ENCODE assay signal across 1 cellular context in the genomic region with DNA sequence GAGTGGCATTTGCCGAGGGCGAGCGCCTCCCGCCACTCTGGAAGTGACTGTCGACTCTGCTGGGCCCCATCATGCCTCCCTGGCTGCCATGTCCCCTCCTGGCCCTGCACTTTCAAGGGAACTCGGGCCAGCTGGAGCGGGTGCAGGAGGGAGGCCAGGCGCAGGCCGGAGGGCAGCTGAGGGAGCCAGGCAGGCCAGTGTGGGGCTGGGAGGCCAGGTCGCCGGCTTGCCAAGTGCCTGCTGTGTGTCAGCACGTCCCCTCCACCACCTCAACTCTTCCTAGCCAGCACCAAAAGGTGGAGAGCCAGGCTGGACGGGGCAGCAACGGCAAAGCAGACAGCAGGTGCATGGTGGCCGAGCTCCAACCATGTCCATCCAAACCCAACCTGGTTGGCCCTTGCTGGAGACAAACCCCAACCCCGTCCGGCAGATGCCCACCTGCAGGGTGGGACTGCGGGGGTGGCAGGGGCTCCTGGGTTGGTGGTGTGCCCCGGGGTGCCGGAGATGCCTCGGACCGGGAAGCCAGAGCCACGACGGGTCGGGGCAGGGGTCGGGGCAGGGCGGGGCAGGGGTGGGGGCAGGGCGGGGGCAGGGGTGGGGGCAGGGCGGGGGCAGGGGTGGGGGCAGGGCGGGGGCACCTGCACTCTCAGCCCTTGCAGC.
TF ChIP-seq lines count a peak whose summit lies in the region.

No MANE protein-coding gene starts in this region.

TF ChIP-seq in A549, 52 proteins besides CTCF, POLR2A, EP300 and RAD21 (continued from another document):
- TF ChIP-seq ZNF302 (CRISPR knock-in tag; IDR thresholded peaks at IDR 0.05) (no peak), NFE2L2 (conservative IDR thresholded peaks at IDR 0.05; ENCODE audit: low read length) (no peak), RCOR1 (IDR thresholded peaks at IDR 0.05; ENCODE audit: low read depth, low read length) (no peak)
